In genomic region chr5:43041669-43042175, GRCh38 we compare ENCODE assay signal across 8 cellular contexts. TPM values are rescaled to one million over a fixed set of nuclear protein-coding genes. Genes with fewer than 3 reads are reported as not detected.
A peak's percentile ranks its signal among the peaks of the same experiment; 100 is the strongest.
DNase-seq lines count a peak whose midpoint lies in the region; ATAC-seq and TF ChIP-seq lines count a peak whose summit lies in the region.

No MANE protein-coding gene starts in this region.

- CTCF ChIA-PET in WTC11 (lab: Charles Lee): interaction anchor here (1.2 to 2.1 kb wide), 7 partner anchors 22 to 133 kb away, joined by 3 to 14 read pairs (median 6); no protein-coding TSS in a partner anchor

- no peaks in the 10 kb centered on the region for H3K36me3 Mint-ChIP-seq in WTC11

- H3K27me3 ChIP-seq in mucosa of rectum (ENCODE audit: control insufficient read depth in 2 of 2, insufficient read depth in 2 of 2, low read length in 2 of 2) (no peaks in the 10 kb centered on the region), tibial artery (no peaks in the 10 kb centered on the region)

- H3K27me3 Mint-ChIP-seq in WTC11 (ENCODE audit: low read depth): peaks cover 93% of the 10 kb centered on the region

- H3K9ac ChIP-seq in mucosa of rectum (ENCODE audit: low read depth in 1 of 2, low read length in 2 of 2): peak overlapping the region; percentile 72 to 80

- TF ChIP-seq CTCF in WTC11 (IDR thresholded peaks at IDR 0.05): no peak
- peak; percentile 1 for TF ChIP-seq CTCF in epithelial cell of proximal tubule (conservative IDR thresholded peaks at IDR 0.05; ENCODE audit: low read depth, low read length)
- TF ChIP-seq CTCF in tibial artery (IDR thresholded peaks at IDR 0.05): peak in 1 of 2 experiments; percentile 10

- H3K9me3 Mint-ChIP-seq in WTC11: no peaks in the 10 kb centered on the region

- ATAC-seq in HG02938 (IDR thresholded peaks at IDR 0.05; ENCODE audit: unreplicated experiment) (peak; percentile 8), WTC11 (peak; percentile 11)

- peak overlapping the region; percentile 74 for H3K4me3 Mint-ChIP-seq in WTC11

- no peaks in the 10 kb centered on the region for H3K9me3 ChIP-seq in mucosa of rectum (ENCODE audit: control insufficient read depth in 2 of 2, low read length in 2 of 2)
- H3K9me3 ChIP-seq in tibial artery: no peaks in the 10 kb centered on the region

- H3K36me3 ChIP-seq in mucosa of rectum (ENCODE audit: control insufficient read depth in 2 of 2, insufficient read depth in 2 of 2, low read length in 2 of 2): no peaks in the 10 kb centered on the region
- no peaks in the 10 kb centered on the region for H3K36me3 ChIP-seq in tibial artery

- POLR2A ChIA-PET in WTC11 (lab: Charles Lee): interaction anchor here (0.9 to 1.2 kb wide), 2 partner anchors 23 to 43 kb away, joined by 3 to 6 read pairs; no protein-coding TSS in a partner anchor

- intact Hi-C loops in tibial artery (cut with DNase I; ENCODE audit: low total_unique reads): loop anchor here (2.0 to 10.0 kb wide), 5 partner anchors 23 to 127 kb away; no protein-coding TSS in a partner anchor

- peak; percentile 60 for DNase-seq in stimulated activated CD4-positive, alpha-beta T cell treated with anti-CD3 and anti-CD28 coated beads, Interleukin-12 subunit alpha, Interleukin-12 subunit beta, amount 100 ng/mL, for 4 hours
- no peak for DNase-seq in stimulated activated CD4-positive, alpha-beta T cell treated with anti-CD3 and anti-CD28 coated beads, Interleukin-4, amount 100 ng/mL, for 24 hours
- DNase-seq in NCI-H2029 treated with DMSO at 0.1 percent for 48 hours (lab: John Stamatoyannopoulos, UW) (peak; percentile 85), WTC11 (ENCODE audit: low spot score) (peak; percentile 63), epithelial cell of proximal tubule (ENCODE audit: low read depth) (no peak), tibial artery (peak; percentile 60 to 81)

- H3K27ac ChIP-seq in mucosa of rectum (ENCODE audit: low read depth in 2 of 2, low read length in 2 of 2) (peak overlapping the region; percentile 89 to 95), tibial artery (peak overlapping the region; percentile 98)

- H3K4me3 ChIP-seq in epithelial cell of proximal tubule (ENCODE audit: low read depth, low read length): peak overlapping the region; percentile 68
- peak overlapping the region; percentile 81 to 82 for H3K4me3 ChIP-seq in mucosa of rectum (ENCODE audit: low read length in 2 of 2)
- peak overlapping the region; percentile 72 to 77 for H3K4me3 ChIP-seq in tibial artery

- no peak overlapping the region for H3K27ac Mint-ChIP-seq in WTC11

- H3K4me1 ChIP-seq in mucosa of rectum (ENCODE audit: control insufficient read depth in 2 of 2, insufficient read depth in 2 of 2, low read length in 2 of 2) (peaks cover 12 to 27% of the 10 kb centered on the region in 2 donors), tibial artery (peaks cover 0 to 13% (median 2%) of the 10 kb centered on the region in 4 donors)

- peaks cover 63% of the 10 kb centered on the region for H3K4me1 Mint-ChIP-seq in WTC11

TF ChIP-seq in WTC11, 78 proteins besides CTCF, POLR2A, EP300 and RAD21:
- TF ChIP-seq CDX4 (CRISPR knock-in tag; IDR thresholded peaks at IDR 0.05; ENCODE audit: borderline replicate concordance) (no peak), ATF3 (CRISPR knock-in tag; conservative IDR thresholded peaks at IDR 0.05) (no peak), ZBTB43 (CRISPR knock-in tag; IDR thresholded peaks at IDR 0.05) (0 out of 2 replicates have a peak, but pooled peaks have one; percentile 2), CREM (CRISPR knock-in tag; IDR thresholded peaks at IDR 0.05) (no peak)

RNA-seq across cellular contexts. Expression of gene ANXA2R, which starts 1.6 kb away (rescaled TPM):
- total RNA-seq in WTC11 (2021) (0.72 to 1.1 TPM (median 0.96 TPM) in 3 replicates), epithelial cell of proximal tubule (0.35 and 2.2 TPM in 2 replicates)

Comparison
In these comparisons a context has a peak if more than half of its experiments do, and no peak if none do; other contexts are left out.
1. DNase-seq: peak in stimulated activated CD4-positive, alpha-beta T cell treated with anti-CD3 and anti-CD28 coated beads, Interleukin-12 subunit alpha, Interleukin-12 subunit beta, amount 100 ng/mL, for 4 hours (single experiment), NCI-H2029 treated with DMSO at 0.1 percent for 48 hours (single experiment), WTC11 (single experiment) and tibial artery (2 of 2); none in stimulated activated CD4-positive, alpha-beta T cell treated with anti-CD3 and anti-CD28 coated beads, Interleukin-4, amount 100 ng/mL, for 24 hours (single experiment) and epithelial cell of proximal tubule (single experiment).
2. Peak in every context shown above with its lines, with median percentiles within 50 percentile points of each other: H3K4me3 ChIP-seq.